ENCODE assay signal across 25 cellular contexts in the genomic region with DNA sequence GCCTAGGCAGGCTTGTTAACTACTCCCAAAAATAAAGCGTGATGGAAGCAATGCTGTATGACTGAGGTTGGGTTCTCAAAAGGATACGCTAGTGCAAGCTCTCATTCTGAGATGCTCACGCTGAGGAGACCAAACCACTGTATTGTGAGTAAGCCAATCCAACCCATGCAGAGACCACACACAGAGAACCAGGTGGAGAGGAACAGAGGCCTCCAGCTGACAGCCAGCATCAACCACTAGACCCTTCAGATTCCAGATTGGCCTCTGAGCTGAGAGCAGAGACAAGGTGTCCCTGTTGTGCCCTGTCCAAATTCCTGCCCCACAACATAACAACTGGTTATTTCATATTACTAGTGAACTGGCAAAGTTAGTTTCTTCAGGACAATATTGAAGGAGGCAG. TPM values are rescaled to one million over a fixed set of nuclear protein-coding genes. Genes with fewer than 3 reads are reported as not detected.
A peak's percentile ranks its signal among the peaks of the same experiment; 100 is the strongest.
DNase-seq lines count a peak whose midpoint lies in the region; ATAC-seq and TF ChIP-seq lines count a peak whose summit lies in the region.
"Had no signal": no experiment of that assay in that cellular context is flagged by ENCODE, and none has a peak within 500 bp of the region (broad histone marks: within the 10 kb centered on the region; RNA-seq: fewer than 3 reads in every experiment).

No MANE protein-coding gene starts in this region.

- no peak overlapping the region for H3K27ac ChIP-seq in DND-41 (ENCODE audit: low read length)
- H3K27ac ChIP-seq: BLaER1 treated with 17β-estradiol and CSF1 and Interleukin-3, amounts not matched to agents 10 nM and 100 nM; neutrophil; testis had no signal

- CTCF ChIA-PET in activated CD4-positive, alpha-beta T cell treated with anti-CD3 and anti-CD28 coated beads for 36 hours (lab: Charles Lee) = interaction anchor here (0.6 to 2.5 kb wide), 9 partner anchors 13 to 1182 kb away, joined by 3 to 7 read pairs (median 3); partner anchors contain the start of gene TDRD7
- CTCF ChIA-PET in activated CD4-positive, alpha-beta memory T cell treated with anti-CD3 and anti-CD28 coated beads, Interleukin-2, amount 10 ng/mL, durations not matched to agents 7 days and 5 days (lab: Charles Lee) = interaction anchor here (1.0 to 3.6 kb wide), 3 partner anchors 13 to 216 kb away, joined by 3 to 16 read pairs (median 4); partner anchors contain the start of gene TDRD7

- no peaks in the 10 kb centered on the region for H3K27me3 Mint-ChIP-seq in activated CD4-positive, alpha-beta T cell treated with anti-CD3 and anti-CD28 coated beads for 36 hours
- no peaks in the 10 kb centered on the region for H3K27me3 Mint-ChIP-seq in activated CD4-positive, alpha-beta memory T cell treated with anti-CD3 and anti-CD28 coated beads, Interleukin-2, amount 10 ng/mL, durations not matched to agents 7 days and 5 days
- H3K27me3 Mint-ChIP-seq: activated naive CD8-positive, alpha-beta T cell treated with anti-CD3 and anti-CD28 coated beads, Interleukin-2, amount 10 ng/mL, durations not matched to agents 7 days and 5 days; stimulated activated memory B cell treated with anti-CD40 and anti-IgM and Interleukin-4, amounts not matched to agents 10 μg/mL and 1 μg/mL and 100 μg/mL, for 72 hours had no signal

- POLR2A ChIA-PET in activated CD4-positive, alpha-beta T cell treated with anti-CD3 and anti-CD28 coated beads for 36 hours (lab: Charles Lee) = no interaction called here
- POLR2A ChIA-PET in activated CD4-positive, alpha-beta memory T cell treated with anti-CD3 and anti-CD28 coated beads, Interleukin-2, amount 10 ng/mL, durations not matched to agents 7 days and 5 days (lab: Charles Lee) = no interaction called here

- peaks cover 21% of the 10 kb centered on the region for H3K4me1 Mint-ChIP-seq in activated CD4-positive, alpha-beta T cell treated with anti-CD3 and anti-CD28 coated beads for 36 hours
- H3K4me1 Mint-ChIP-seq in activated CD4-positive, alpha-beta memory T cell treated with anti-CD3 and anti-CD28 coated beads, Interleukin-2, amount 10 ng/mL, durations not matched to agents 7 days and 5 days = peaks cover 19% of the 10 kb centered on the region

- H3K4me3 Mint-ChIP-seq in activated CD4-positive, alpha-beta T cell treated with anti-CD3 and anti-CD28 coated beads for 36 hours = no peak overlapping the region
- no peak overlapping the region for H3K4me3 Mint-ChIP-seq in activated CD4-positive, alpha-beta memory T cell treated with anti-CD3 and anti-CD28 coated beads, Interleukin-2, amount 10 ng/mL, durations not matched to agents 7 days and 5 days
- H3K4me3 Mint-ChIP-seq: activated naive CD8-positive, alpha-beta T cell treated with anti-CD3 and anti-CD28 coated beads, Interleukin-2, amount 10 ng/mL, durations not matched to agents 7 days and 5 days; stimulated activated memory B cell treated with anti-CD40 and anti-IgM and Interleukin-4, amounts not matched to agents 10 μg/mL and 1 μg/mL and 100 μg/mL, for 72 hours had no signal

- H3K4me2 ChIP-seq in DND-41 (ENCODE audit: insufficient read depth, low read length) = no peak overlapping the region; the same call in 1 of the 2 replicates
- H3K4me2 ChIP-seq: BLaER1 treated with 17β-estradiol and CSF1 and Interleukin-3, amounts not matched to agents 10 nM and 100 nM had no signal

- peaks cover 31% of the 10 kb centered on the region for H3K36me3 ChIP-seq in DND-41 (ENCODE audit: insufficient read depth, low read length)
- peaks cover 2% of the 10 kb centered on the region for H3K36me3 ChIP-seq in H7 (replicated peaks; ENCODE audit: control insufficient read depth, insufficient read depth, low read length)

- H3K9me3 Mint-ChIP-seq in activated CD4-positive, alpha-beta T cell treated with anti-CD3 and anti-CD28 coated beads for 36 hours (ENCODE audit: low read depth) = no peaks in the 10 kb centered on the region
- no peaks in the 10 kb centered on the region for H3K9me3 Mint-ChIP-seq in activated CD4-positive, alpha-beta memory T cell treated with anti-CD3 and anti-CD28 coated beads, Interleukin-2, amount 10 ng/mL, durations not matched to agents 7 days and 5 days
- H3K9me3 Mint-ChIP-seq: activated naive CD8-positive, alpha-beta T cell treated with anti-CD3 and anti-CD28 coated beads, Interleukin-2, amount 10 ng/mL, durations not matched to agents 7 days and 5 days; stimulated activated memory B cell treated with anti-CD40 and anti-IgM and Interleukin-4, amounts not matched to agents 10 μg/mL and 1 μg/mL and 100 μg/mL, for 72 hours had no signal

- peaks cover 16% of the 10 kb centered on the region for H3K4me1 ChIP-seq in DND-41 (ENCODE audit: insufficient read depth, low read length)

- H4K20me1 ChIP-seq in DND-41 (ENCODE audit: insufficient read depth, low read length) = peaks cover 12% of the 10 kb centered on the region; the same call in 1 of the 2 replicates

- no peak overlapping the region for H2AFZ ChIP-seq in DND-41 (ENCODE audit: low read depth, low read length)

- peaks cover 70% of the 10 kb centered on the region for H3K79me2 ChIP-seq in DND-41 (ENCODE audit: insufficient read depth, low read length)

- H3K27ac Mint-ChIP-seq in activated CD4-positive, alpha-beta T cell treated with anti-CD3 and anti-CD28 coated beads for 36 hours = no peak overlapping the region
- no peak overlapping the region for H3K27ac Mint-ChIP-seq in activated CD4-positive, alpha-beta memory T cell treated with anti-CD3 and anti-CD28 coated beads, Interleukin-2, amount 10 ng/mL, durations not matched to agents 7 days and 5 days
- H3K27ac Mint-ChIP-seq: activated naive CD8-positive, alpha-beta T cell treated with anti-CD3 and anti-CD28 coated beads, Interleukin-2, amount 10 ng/mL, durations not matched to agents 7 days and 5 days; stimulated activated memory B cell treated with anti-CD40 and anti-IgM and Interleukin-4, amounts not matched to agents 10 μg/mL and 1 μg/mL and 100 μg/mL, for 72 hours had no signal

- H3K36me3 Mint-ChIP-seq in activated CD4-positive, alpha-beta T cell treated with anti-CD3 and anti-CD28 coated beads for 36 hours (ENCODE audit: low read depth) = peaks cover 15% of the 10 kb centered on the region
- H3K36me3 Mint-ChIP-seq in activated CD4-positive, alpha-beta memory T cell treated with anti-CD3 and anti-CD28 coated beads, Interleukin-2, amount 10 ng/mL, durations not matched to agents 7 days and 5 days (ENCODE audit: low read depth) = peaks cover 7% of the 10 kb centered on the region

- no peak overlapping the region for H3K9ac ChIP-seq in DND-41 (ENCODE audit: low read depth, low read length)
- H3K9ac ChIP-seq: BLaER1 treated with 17β-estradiol and CSF1 and Interleukin-3, amounts not matched to agents 10 nM and 100 nM had no signal

- TF ChIP-seq CTCF in DND-41 (IDR thresholded peaks at IDR 0.05; ENCODE audit: borderline replicate concordance, extremely low read depth, low read length, poor library complexity, severe bottlenecking) = no peak

- DNase-seq in DND-41 (peak; percentile 10), H7 (peak; percentile 22), NCI-H69 (lab: John Stamatoyannopoulos, UW) (peak; percentile 35), left kidney (ENCODE audit: low read depth, low spot score) (peak; percentile 12)
- no peak for DNase-seq in activated CD4-positive, alpha-beta T cell treated with anti-CD3 and anti-CD28 coated beads for 36 hours
- no peak for DNase-seq in activated CD4-positive, alpha-beta memory T cell treated with anti-CD3 and anti-CD28 coated beads, Interleukin-2, amount 10 ng/mL, durations not matched to agents 7 days and 5 days
- DNase-seq in NK-92 treated with Interleukin-12 subunit alpha and Interleukin-12 subunit beta, amount 100 ng/mL, for 24 hours (lab: John Stamatoyannopoulos, UW) = no peak
- DNase-seq: activated CD4-positive, alpha-beta T cell treated with anti-CD3 and anti-CD28 coated beads for 1 hour; activated effector memory CD4-positive, alpha-beta T cell treated with anti-CD3 and anti-CD28 coated beads, Interleukin-2, amount 50 U/mL, for 16 hours; activated naive CD8-positive, alpha-beta T cell treated with anti-CD3 and anti-CD28 coated beads, Interleukin-2, amount 10 ng/mL, durations not matched to agents 7 days and 5 days; activated T-cell treated with anti-CD3 and anti-CD28 coated beads for 4 hours; COR-L47; dermis blood vessel endothelial cell; DMS53; gastrocnemius medialis; NCI-H1105 treated with DMSO at 0.1 percent for 48 hours; NCI-H1930; NCI-H226; stimulated activated CD4-positive, alpha-beta T cell treated with anti-CD3 and anti-CD28 coated beads, Interleukin-4, amount 100 ng/mL, for 4 hours; T-helper 2 cell; testis had no signal

- intact Hi-C loops in activated CD4-positive, alpha-beta T cell treated with anti-CD3 and anti-CD28 coated beads for 36 hours (cut with DNase I, micrococcal nuclease) = no loop called here

- H3K4me3 ChIP-seq in DND-41 (ENCODE audit: low read depth in 1 of 2, low read length in 2 of 2) = no peak overlapping the region
- no peak overlapping the region for H3K4me3 ChIP-seq in H7 (ENCODE audit: insufficient read depth, low read depth, low read length)
- H3K4me3 ChIP-seq: BLaER1 treated with 17β-estradiol and CSF1 and Interleukin-3, amounts not matched to agents 10 nM and 100 nM; gastrocnemius medialis; lung; testis had no signal

- H3K27me3 ChIP-seq in DND-41 (ENCODE audit: insufficient read depth, low read length, poor library complexity) (no peaks in the 10 kb centered on the region), H7 (ENCODE audit: control insufficient read depth, insufficient read depth, low read length) (no peaks in the 10 kb centered on the region)
- H3K27me3 ChIP-seq: BLaER1 treated with 17β-estradiol and CSF1 and Interleukin-3, amounts not matched to agents 10 nM and 100 nM; gastrocnemius medialis; neutrophil; testis had no signal

- H3K9me3 ChIP-seq in DND-41 (ENCODE audit: insufficient read depth, low read length, severe bottlenecking) = no peaks in the 10 kb centered on the region
- H3K9me3 ChIP-seq: gastrocnemius medialis, neutrophil, testis had no signal

- no peak for ATAC-seq in DND-41 (ENCODE audit: insufficient read depth, low read depth)
- ATAC-seq in activated CD4-positive, alpha-beta T cell treated with anti-CD3 and anti-CD28 coated beads for 36 hours = no peak
- ATAC-seq: gastrocnemius medialis; stimulated activated memory B cell treated with anti-CD40 and anti-IgM and Interleukin-4, amounts not matched to agents 10 μg/mL and 1 μg/mL and 100 μg/mL, for 72 hours had no signal

RNA-seq across cellular contexts. Expression of gene TSTD2, which starts 4.5 kb away (rescaled TPM):
- 13.0 and 15.6 TPM in 2 replicates for total RNA-seq in H7 (2014; rRNA removed; shearing (Covaris generic))
- total RNA-seq in activated CD4-positive, alpha-beta T cell treated with anti-CD3 and anti-CD28 coated beads for 36 hours = 10 to 100 TPM; 12.7 to 15.0 TPM
- 10 to 100 TPM; 10.5 to 12.2 TPM for total RNA-seq in activated CD4-positive, alpha-beta memory T cell treated with anti-CD3 and anti-CD28 coated beads, Interleukin-2, amount 10 ng/mL, durations not matched to agents 7 days and 5 days

RNA-seq across cellular contexts. Expression of gene NCBP1, which starts 5.0 kb away (rescaled TPM):
- total RNA-seq in H7 (2014; rRNA removed; shearing (Covaris generic)) = 34.1 and 35.3 TPM in 2 replicates
- 10 to 100 TPM; 42.2 to 43.0 TPM for total RNA-seq in activated CD4-positive, alpha-beta T cell treated with anti-CD3 and anti-CD28 coated beads for 36 hours
- 10 to 100 TPM; 34.5 to 36.5 TPM for total RNA-seq in activated CD4-positive, alpha-beta memory T cell treated with anti-CD3 and anti-CD28 coated beads, Interleukin-2, amount 10 ng/mL, durations not matched to agents 7 days and 5 days

Comparison
In these comparisons a context has a peak if more than half of its experiments do, and no peak if none do; other contexts are left out.
1. DNase-seq: peak in DND-41 (single experiment), H7 (single experiment), NCI-H69 (single experiment) and left kidney (single experiment); none in activated CD4-positive, alpha-beta T cell treated with anti-CD3 and anti-CD28 coated beads for 36 hours (single experiment), activated CD4-positive, alpha-beta memory T cell treated with anti-CD3 and anti-CD28 coated beads, Interleukin-2, amount 10 ng/mL, durations not matched to agents 7 days and 5 days (single experiment) and NK-92 treated with Interleukin-12 subunit alpha and Interleukin-12 subunit beta, amount 100 ng/mL, for 24 hours (single experiment).